ENCODE assay signal across 26 cellular contexts in genomic region chr7:27765856-27766255, GRCh38.
"Had no signal": no experiment of that assay in that cellular context is flagged by ENCODE, and none has a peak within 500 bp of the region (broad histone marks: within the 10 kb centered on the region; RNA-seq: fewer than 3 reads in every experiment).

No MANE protein-coding gene starts in this region.

- H3K4me3 Mint-ChIP-seq: activated CD4-positive, alpha-beta memory T cell treated with anti-CD3 and anti-CD28 coated beads for 36 hours; activated CD4-positive, alpha-beta T cell treated with anti-CD3 and anti-CD28 coated beads, Interleukin-2, amount 10 ng/mL, durations not matched to agents 7 days and 5 days; activated naive CD4-positive, alpha-beta T cell treated with anti-CD3 and anti-CD28 coated beads, Interleukin-2, amount 10 ng/mL, durations not matched to agents 7 days and 5 days; activated naive CD8-positive, alpha-beta T cell treated with anti-CD3 and anti-CD28 coated beads for 36 hours; activated T-helper 17 cell treated with anti-CD3 and anti-CD28 coated beads, Interleukin-2, amount 50 U/mL, for 72 hours; T-cell had no signal

- H3K4me1 Mint-ChIP-seq: activated naive CD4-positive, alpha-beta T cell treated with anti-CD3 and anti-CD28 coated beads, Interleukin-2, amount 10 ng/mL, durations not matched to agents 7 days and 5 days had no signal

- ATAC-seq: activated T-helper 17 cell treated with anti-CD3 and anti-CD28 coated beads, Interleukin-2, amount 50 U/mL, for 72 hours; Right ventricle myocardium inferior; T-cell had no signal

- H3K4me3 ChIP-seq: breast epithelium, SK-N-MC had no signal

- H3K36me3 ChIP-seq: breast epithelium had no signal

- H3K9me3 ChIP-seq: breast epithelium had no signal

- DNase-seq: activated CD4-positive, alpha-beta memory T cell treated with anti-CD3 and anti-CD28 coated beads for 36 hours; activated CD4-positive, alpha-beta T cell treated with anti-CD3 and anti-CD28 coated beads, Interleukin-2, amount 10 ng/mL, durations not matched to agents 7 days and 5 days; activated CD4-positive, CD25-positive, alpha-beta regulatory T cell; activated CD8-positive, alpha-beta memory T cell treated with anti-CD3 and anti-CD28 coated beads for 24 hours; activated gamma-delta T cell treated with Interleukin-2 at 50 U/mL for 16 hours; activated naive CD4-positive, alpha-beta T cell treated with anti-CD3 and anti-CD28 coated beads, Interleukin-2, amount 10 ng/mL, durations not matched to agents 7 days and 5 days; activated naive CD8-positive, alpha-beta T cell treated with anti-CD3 and anti-CD28 coated beads for 36 hours; activated T-cell treated with anti-CD3 and anti-CD28 coated beads for 4 hours; activated T-cell treated with anti-CD3 and anti-CD28 coated beads, Interleukin-2, amount 50 U/mL, for 48 hours; caudate nucleus; NCI-H1048; NCI-H146; NCI-H187 treated with DMSO at 0.1 percent for 48 hours; NCI-H2081 treated with DMSO at 0.1 percent for 48 hours; NCI-H446 treated with DMSO at 0.1 percent for 48 hours; NCI-H526; NCI-H774; RPMI8226; T-cell; T-helper 2 cell; T1000 had no signal

- H3K27me3 ChIP-seq: breast epithelium had no signal

- H3K9me3 Mint-ChIP-seq: activated CD4-positive, alpha-beta memory T cell treated with anti-CD3 and anti-CD28 coated beads for 36 hours; activated CD4-positive, alpha-beta T cell treated with anti-CD3 and anti-CD28 coated beads, Interleukin-2, amount 10 ng/mL, durations not matched to agents 7 days and 5 days; activated naive CD4-positive, alpha-beta T cell treated with anti-CD3 and anti-CD28 coated beads, Interleukin-2, amount 10 ng/mL, durations not matched to agents 7 days and 5 days; activated T-helper 17 cell treated with anti-CD3 and anti-CD28 coated beads, Interleukin-2, amount 50 U/mL, for 72 hours had no signal

- H3K27ac Mint-ChIP-seq: activated CD4-positive, alpha-beta memory T cell treated with anti-CD3 and anti-CD28 coated beads for 36 hours; activated CD4-positive, alpha-beta T cell treated with anti-CD3 and anti-CD28 coated beads, Interleukin-2, amount 10 ng/mL, durations not matched to agents 7 days and 5 days; activated naive CD4-positive, alpha-beta T cell treated with anti-CD3 and anti-CD28 coated beads, Interleukin-2, amount 10 ng/mL, durations not matched to agents 7 days and 5 days; activated naive CD8-positive, alpha-beta T cell treated with anti-CD3 and anti-CD28 coated beads for 36 hours; activated T-helper 17 cell treated with anti-CD3 and anti-CD28 coated beads, Interleukin-2, amount 50 U/mL, for 72 hours; T-cell had no signal

- H3K27ac ChIP-seq: breast epithelium, SK-N-MC, VCaP had no signal

- H3K27me3 Mint-ChIP-seq: activated CD4-positive, alpha-beta memory T cell treated with anti-CD3 and anti-CD28 coated beads for 36 hours; activated CD4-positive, alpha-beta T cell treated with anti-CD3 and anti-CD28 coated beads, Interleukin-2, amount 10 ng/mL, durations not matched to agents 7 days and 5 days; activated naive CD4-positive, alpha-beta T cell treated with anti-CD3 and anti-CD28 coated beads, Interleukin-2, amount 10 ng/mL, durations not matched to agents 7 days and 5 days; activated naive CD8-positive, alpha-beta T cell treated with anti-CD3 and anti-CD28 coated beads for 36 hours; activated T-helper 17 cell treated with anti-CD3 and anti-CD28 coated beads, Interleukin-2, amount 50 U/mL, for 72 hours; T-cell had no signal

- H3K4me1 ChIP-seq: breast epithelium had no signal
